1 cellular context compared by ENCODE assay signal in the genomic region with DNA sequence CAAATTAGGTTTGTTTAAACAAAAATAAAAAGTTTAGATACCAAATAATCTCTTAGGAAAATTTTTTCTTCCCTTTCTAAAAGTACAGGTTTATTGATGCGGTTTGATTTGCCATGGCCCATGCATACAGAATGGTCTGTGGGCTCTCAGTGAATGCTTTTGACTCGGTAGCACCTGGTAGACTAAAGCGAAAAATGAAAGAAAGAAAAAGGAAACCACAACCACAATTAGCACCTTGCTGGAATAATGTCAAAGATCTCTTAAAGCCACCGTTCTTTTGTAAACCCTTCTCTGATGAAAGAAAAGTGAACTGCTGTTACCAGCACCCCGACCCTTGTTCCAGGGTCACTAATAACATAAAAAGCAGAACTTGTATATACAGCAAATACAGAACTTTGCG.
TF ChIP-seq lines count a peak whose summit lies in the region.

No MANE protein-coding gene starts in this region.

TF ChIP-seq in GM12878, 131 proteins besides CTCF, POLR2A, EP300 and RAD21 (continued from another document):
- TF ChIP-seq, protein P1, sequence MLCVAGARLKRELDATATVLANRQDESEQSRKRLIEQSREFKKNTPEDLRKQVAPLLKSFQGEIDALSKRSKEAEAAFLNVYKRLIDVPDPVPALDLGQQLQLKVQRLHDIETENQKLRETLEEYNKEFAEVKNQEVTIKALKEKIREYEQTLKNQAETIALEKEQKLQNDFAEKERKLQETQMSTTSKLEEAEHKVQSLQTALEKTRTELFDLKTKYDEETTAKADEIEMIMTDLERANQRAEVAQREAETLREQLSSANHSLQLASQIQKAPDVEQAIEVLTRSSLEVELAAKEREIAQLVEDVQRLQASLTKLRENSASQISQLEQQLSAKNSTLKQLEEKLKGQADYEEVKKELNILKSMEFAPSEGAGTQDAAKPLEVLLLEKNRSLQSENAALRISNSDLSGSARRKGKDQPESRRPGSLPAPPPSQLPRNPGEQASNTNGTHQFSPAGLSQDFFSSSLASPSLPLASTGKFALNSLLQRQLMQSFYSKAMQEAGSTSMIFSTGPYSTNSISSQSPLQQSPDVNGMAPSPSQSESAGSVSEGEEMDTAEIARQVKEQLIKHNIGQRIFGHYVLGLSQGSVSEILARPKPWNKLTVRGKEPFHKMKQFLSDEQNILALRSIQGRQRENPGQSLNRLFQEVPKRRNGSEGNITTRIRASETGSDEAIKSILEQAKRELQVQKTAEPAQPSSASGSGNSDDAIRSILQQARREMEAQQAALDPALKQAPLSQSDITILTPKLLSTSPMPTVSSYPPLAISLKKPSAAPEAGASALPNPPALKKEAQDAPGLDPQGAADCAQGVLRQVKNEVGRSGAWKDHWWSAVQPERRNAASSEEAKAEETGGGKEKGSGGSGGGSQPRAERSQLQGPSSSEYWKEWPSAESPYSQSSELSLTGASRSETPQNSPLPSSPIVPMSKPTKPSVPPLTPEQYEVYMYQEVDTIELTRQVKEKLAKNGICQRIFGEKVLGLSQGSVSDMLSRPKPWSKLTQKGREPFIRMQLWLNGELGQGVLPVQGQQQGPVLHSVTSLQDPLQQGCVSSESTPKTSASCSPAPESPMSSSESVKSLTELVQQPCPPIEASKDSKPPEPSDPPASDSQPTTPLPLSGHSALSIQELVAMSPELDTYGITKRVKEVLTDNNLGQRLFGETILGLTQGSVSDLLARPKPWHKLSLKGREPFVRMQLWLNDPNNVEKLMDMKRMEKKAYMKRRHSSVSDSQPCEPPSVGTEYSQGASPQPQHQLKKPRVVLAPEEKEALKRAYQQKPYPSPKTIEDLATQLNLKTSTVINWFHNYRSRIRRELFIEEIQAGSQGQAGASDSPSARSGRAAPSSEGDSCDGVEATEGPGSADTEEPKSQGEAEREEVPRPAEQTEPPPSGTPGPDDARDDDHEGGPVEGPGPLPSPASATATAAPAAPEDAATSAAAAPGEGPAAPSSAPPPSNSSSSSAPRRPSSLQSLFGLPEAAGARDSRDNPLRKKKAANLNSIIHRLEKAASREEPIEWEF (IDR thresholded peaks at IDR 0.05; ENCODE audit: insufficient replicate concordance, low read depth, low read length), result no peak
- TF ChIP-seq TCF3 (IDR thresholded peaks at IDR 0.05; ENCODE audit: borderline replicate concordance, insufficient read depth, low read depth, low read length), result peak; percentile 44; the same call in 1 of the 2 replicates
- TF ChIP-seq MTA2 (IDR thresholded peaks at IDR 0.05; ENCODE audit: low read depth), result peak; percentile 47
- TF ChIP-seq RUNX3 (IDR thresholded peaks at IDR 0.05; ENCODE audit: low read length), result peak; percentile 88
- peak; percentile 40; the same call in 1 of the 2 replicates for TF ChIP-seq CBFB (IDR thresholded peaks at IDR 0.05; ENCODE audit: low read depth)
- TF ChIP-seq ASH2L (IDR thresholded peaks at IDR 0.05; ENCODE audit: borderline replicate concordance, low read depth), result no peak
- TF ChIP-seq, protein P2, sequence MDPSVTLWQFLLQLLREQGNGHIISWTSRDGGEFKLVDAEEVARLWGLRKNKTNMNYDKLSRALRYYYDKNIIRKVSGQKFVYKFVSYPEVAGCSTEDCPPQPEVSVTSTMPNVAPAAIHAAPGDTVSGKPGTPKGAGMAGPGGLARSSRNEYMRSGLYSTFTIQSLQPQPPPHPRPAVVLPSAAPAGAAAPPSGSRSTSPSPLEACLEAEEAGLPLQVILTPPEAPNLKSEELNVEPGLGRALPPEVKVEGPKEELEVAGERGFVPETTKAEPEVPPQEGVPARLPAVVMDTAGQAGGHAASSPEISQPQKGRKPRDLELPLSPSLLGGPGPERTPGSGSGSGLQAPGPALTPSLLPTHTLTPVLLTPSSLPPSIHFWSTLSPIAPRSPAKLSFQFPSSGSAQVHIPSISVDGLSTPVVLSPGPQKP (IDR thresholded peaks at IDR 0.05; ENCODE audit: low read depth, low read length), result no peak
- TF ChIP-seq HDAC2 (IDR thresholded peaks at IDR 0.05), result no peak
